13 cellular contexts compared by ENCODE assay signal in genomic region chr4:142474398-142475087, GRCh38.
DNase-seq lines count a peak whose midpoint lies in the region; ATAC-seq and TF ChIP-seq lines count a peak whose summit lies in the region.
"Had no signal": no experiment of that assay in that cellular context is flagged by ENCODE, and none has a peak within 500 bp of the region (broad histone marks: within the 10 kb centered on the region; RNA-seq: fewer than 3 reads in every experiment).

No MANE protein-coding gene starts in this region.

- no peaks in the 10 kb centered on the region for H3K4me1 Mint-ChIP-seq in WTC11
- H3K4me1 Mint-ChIP-seq in naive thymus-derived CD4-positive, alpha-beta T cell = peaks cover 5 to 46% (median 34%) of the 10 kb centered on the region in 7 donors

- no peaks in the 10 kb centered on the region for H3K36me3 Mint-ChIP-seq in WTC11
- H3K36me3 Mint-ChIP-seq in naive thymus-derived CD4-positive, alpha-beta T cell = peaks cover 0 to 7% (median 0%) of the 10 kb centered on the region in 5 donors

- DNase-seq in DMS53 treated with DMSO at 0.1 percent for 48 hours (lab: John Stamatoyannopoulos, UW; ENCODE audit: unreplicated experiment) = peak; percentile 92
- DNase-seq in NCI-H187 (lab: John Stamatoyannopoulos, UW) = peak; percentile 47 to 85
- DNase-seq in WTC11 (ENCODE audit: low spot score) = no peak
- peak in 5 of 9 donors; percentile 6 to 14 (median 11) for DNase-seq in naive thymus-derived CD4-positive, alpha-beta T cell
- DNase-seq in activated CD4-positive, alpha-beta T cell treated with anti-CD3 and anti-CD28 coated beads for 1 hour = no peak
- DNase-seq in posterior vena cava (ENCODE audit: low spot score) = no peak
- no peak for DNase-seq in pons (ENCODE audit: low spot score)
- DNase-seq: activated CD4-positive, alpha-beta T cell treated with anti-CD3 and anti-CD28 coated beads, Interleukin-2, amount 50 U/mL, for 4 hours; DMS 273 treated with DMSO at 0.1 percent for 48 hours; Karpas-422; right cardiac atrium had no signal

- POLR2A ChIA-PET in WTC11 (lab: Charles Lee) = no interaction called here
- POLR2A ChIA-PET in naive thymus-derived CD4-positive, alpha-beta T cell (lab: Charles Lee) = interaction anchor here (0.7 kb wide), 1 partner anchor 14 kb away, joined by 3 read pairs; no protein-coding TSS in a partner anchor

- CTCF ChIA-PET in WTC11 (lab: Charles Lee) = no interaction called here
- CTCF ChIA-PET in naive thymus-derived CD4-positive, alpha-beta T cell (lab: Charles Lee) = interaction anchor here (1.0 kb wide), 1 partner anchor 125 kb away, joined by 5 read pairs; no protein-coding TSS in a partner anchor

- no peak overlapping the region for H3K4me3 Mint-ChIP-seq in WTC11
- H3K4me3 Mint-ChIP-seq in naive thymus-derived CD4-positive, alpha-beta T cell = peak overlapping the region in 7 of 10 donors; percentile 8 to 51 (median 28)

- peak; percentile 24; the same call in 1 of the 2 replicates for ATAC-seq in WTC11
- peak; percentile 54 for ATAC-seq in naive thymus-derived CD4-positive, alpha-beta T cell
- ATAC-seq in GM18511 (IDR thresholded peaks at IDR 0.05; ENCODE audit: unreplicated experiment) = no peak
- ATAC-seq: right cardiac atrium had no signal

- no peak overlapping the region for H3K4me3 ChIP-seq in naive thymus-derived CD4-positive, alpha-beta T cell (ENCODE audit: low read length)
- H3K4me3 ChIP-seq: lung had no signal

- intact Hi-C loops in naive thymus-derived CD4-positive, alpha-beta T cell (cut with micrococcal nuclease) = no loop called here
- intact Hi-C loops in posterior vena cava (cut with DNase I) = no loop called here

- no peaks in the 10 kb centered on the region for H3K36me3 ChIP-seq in naive thymus-derived CD4-positive, alpha-beta T cell (ENCODE audit: control insufficient read depth in 2 of 3, insufficient read depth in 3 of 3, low read length in 3 of 3)

- H3K27ac ChIP-seq in naive thymus-derived CD4-positive, alpha-beta T cell (ENCODE audit: low read depth, low read length) = no peak overlapping the region

- H3K27me3 Mint-ChIP-seq in WTC11 (ENCODE audit: low read depth) = no peaks in the 10 kb centered on the region; the same call in 1 of the 2 replicates
- no peaks in the 10 kb centered on the region for H3K27me3 Mint-ChIP-seq in naive thymus-derived CD4-positive, alpha-beta T cell

- H3K9me3 Mint-ChIP-seq in WTC11 = no peaks in the 10 kb centered on the region
- H3K9me3 Mint-ChIP-seq in naive thymus-derived CD4-positive, alpha-beta T cell = peaks cover 0 to 4% (median 0%) of the 10 kb centered on the region in 11 donors

- no peaks in the 10 kb centered on the region for H3K27me3 ChIP-seq in naive thymus-derived CD4-positive, alpha-beta T cell (ENCODE audit: control insufficient read depth in 2 of 2, insufficient read depth in 2 of 2, low read length in 2 of 2)

- H3K27ac Mint-ChIP-seq in WTC11 = no peak overlapping the region
- H3K27ac Mint-ChIP-seq in naive thymus-derived CD4-positive, alpha-beta T cell = peak overlapping the region in 8 of 9 donors; percentile 4 to 69 (median 30)

- H3K4me1 ChIP-seq in naive thymus-derived CD4-positive, alpha-beta T cell (ENCODE audit: control insufficient read depth in 2 of 2, insufficient read depth in 2 of 2, low read length in 2 of 2) = peaks cover 0 to 13% of the 10 kb centered on the region in 2 donors

- no peaks in the 10 kb centered on the region for H3K9me3 ChIP-seq in naive thymus-derived CD4-positive, alpha-beta T cell (ENCODE audit: control insufficient read depth in 2 of 3, low read length in 3 of 3)

- TF ChIP-seq CTCF in WTC11 (IDR thresholded peaks at IDR 0.05) = no peak

TF ChIP-seq in WTC11, 78 proteins besides CTCF, POLR2A, EP300 and RAD21:
- TF ChIP-seq GRHL2 (CRISPR knock-in tag; IDR thresholded peaks at IDR 0.05; ENCODE audit: insufficient replicate concordance, severe bottlenecking) (no peak), NR3C1 (CRISPR knock-in tag; conservative IDR thresholded peaks at IDR 0.05; ENCODE audit: low read depth) (no peak), ZNF671 (CRISPR knock-in tag; IDR thresholded peaks at IDR 0.05) (no peak), SMAD4 (CRISPR knock-in tag; IDR thresholded peaks at IDR 0.05) (no peak), OVOL2 (CRISPR knock-in tag; IDR thresholded peaks at IDR 0.05; ENCODE audit: borderline replicate concordance) (no peak), ZNF317 (CRISPR knock-in tag; IDR thresholded peaks at IDR 0.05; ENCODE audit: borderline replicate concordance, low read depth) (no peak), ZNF138 (CRISPR knock-in tag; conservative IDR thresholded peaks at IDR 0.05) (no peak), ZNF396 (CRISPR knock-in tag; IDR thresholded peaks at IDR 0.05; ENCODE audit: borderline replicate concordance) (no peak), ELF4 (CRISPR knock-in tag; IDR thresholded peaks at IDR 0.05; ENCODE audit: low read depth) (no peak), KAT7 (CRISPR knock-in tag; IDR thresholded peaks at IDR 0.05; ENCODE audit: borderline replicate concordance) (no peak)

Comparison
In these comparisons a context has a peak if more than half of its experiments do, and no peak if none do; other contexts are left out.
1. DNase-seq: peak in DMS53 treated with DMSO at 0.1 percent for 48 hours (single experiment), NCI-H187 (2 of 2) and naive thymus-derived CD4-positive, alpha-beta T cell (5 of 9); none in WTC11 (single experiment), activated CD4-positive, alpha-beta T cell treated with anti-CD3 and anti-CD28 coated beads for 1 hour (single experiment), posterior vena cava (single experiment) and pons (single experiment).